ENCODE assay signal across 8 cellular contexts in the genomic region with DNA sequence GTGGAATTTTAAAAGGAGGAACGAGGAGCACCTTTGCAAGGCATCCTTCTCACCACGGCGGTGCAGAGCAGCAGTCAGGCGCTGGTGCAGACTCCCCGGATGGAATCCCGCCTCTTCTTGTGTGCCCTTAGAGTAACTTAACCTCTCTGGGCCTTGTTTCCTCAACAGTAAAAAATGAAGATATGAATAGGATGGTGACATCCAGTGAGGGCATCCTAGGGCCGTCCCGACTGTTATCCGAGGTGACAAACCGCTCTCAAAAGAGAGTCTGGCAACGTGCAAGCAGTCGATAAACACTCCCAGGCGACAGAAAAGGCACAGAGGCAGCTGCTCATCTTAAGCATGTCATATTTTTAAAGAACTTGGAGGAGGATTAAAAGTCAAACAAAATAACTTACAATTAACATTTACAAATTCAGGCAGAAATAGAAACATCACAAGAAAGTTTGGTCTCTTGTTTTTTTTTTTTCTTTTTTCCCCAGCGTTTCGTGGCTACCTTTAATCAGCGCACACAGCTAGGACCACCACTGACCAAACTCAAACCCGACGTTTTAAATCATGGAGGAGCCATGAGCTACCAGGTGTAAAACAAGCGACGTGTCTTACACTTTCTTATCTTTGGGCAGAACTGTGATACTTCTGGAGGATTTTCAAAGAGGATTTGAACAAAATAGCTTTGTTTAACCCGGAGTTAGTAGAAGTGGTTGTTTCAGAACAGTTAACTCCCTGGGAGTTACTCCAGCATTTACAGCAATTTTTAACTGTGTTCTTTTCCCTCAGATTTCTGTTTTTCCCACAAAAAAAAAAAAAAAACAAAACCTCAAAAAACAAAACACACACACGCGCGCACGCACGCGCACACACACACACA. TPM values are rescaled to one million over a fixed set of nuclear protein-coding genes. Genes with fewer than 3 reads are reported as not detected.
DNase-seq lines count a peak whose midpoint lies in the region; ATAC-seq, FAIRE-seq and TF ChIP-seq lines count a peak whose summit lies in the region.

No MANE protein-coding gene starts in this region.

- WGBS in endodermal cell (ENCODE audit: insufficient coverage in 1 of 2, insufficient read length in 1 of 2), 2 experiments: 83 to 92% methylated on average over 14 to 27 of the region's 27 CpGs
- WGBS in prostate gland: 74% methylated on average over 27 of the region's 27 CpGs

- H3K4me3 ChIP-seq in GM12875 (ENCODE audit: low read depth, low read length): peak overlapping the region; percentile 92
- peak overlapping the region; percentile 89 for H3K4me3 ChIP-seq in SU-DHL-6 (ENCODE audit: insufficient read depth, low read length, poor library complexity, severe bottlenecking)
- peak overlapping the region; percentile 39 for H3K4me3 ChIP-seq in endodermal cell (ENCODE audit: low read length)
- peak overlapping the region; percentile 82 to 84 for H3K4me3 ChIP-seq in prostate gland

- peaks cover 57% of the 10 kb centered on the region for H3F3A ChIP-seq in SU-DHL-6 (ENCODE audit: insufficient read depth)

- TF ChIP-seq POLR2A in prostate gland (IDR thresholded peaks at IDR 0.05): no peak

- ATAC-seq in HG03565 (IDR thresholded peaks at IDR 0.05; ENCODE audit: unreplicated experiment): no peak
- no peak for ATAC-seq in GM19467 (IDR thresholded peaks at IDR 0.05; ENCODE audit: unreplicated experiment)
- ATAC-seq in GM19351 (IDR thresholded peaks at IDR 0.05; ENCODE audit: unreplicated experiment): no peak

- no peak for FAIRE-seq in urothelium cell line (lab: Jason Lieb, UNC)

- H3K9me3 ChIP-seq in SU-DHL-6 (ENCODE audit: insufficient read depth, low read length) (no peaks in the 10 kb centered on the region), endodermal cell (ENCODE audit: control insufficient read depth, low read length) (no peaks in the 10 kb centered on the region), prostate gland (no peaks in the 10 kb centered on the region)

- H3K36me3 Mint-ChIP-seq in endodermal cell (ENCODE audit: low read depth): peaks cover 2% of the 10 kb centered on the region

- no peaks in the 10 kb centered on the region for H3K36me3 ChIP-seq in SU-DHL-6 (ENCODE audit: low read length)
- H3K36me3 ChIP-seq in endodermal cell (ENCODE audit: control insufficient read depth, insufficient read depth, low read length): no peaks in the 10 kb centered on the region
- H3K36me3 ChIP-seq in prostate gland: no peaks in the 10 kb centered on the region

- H3K4me1 Mint-ChIP-seq in endodermal cell: peaks cover 18% of the 10 kb centered on the region

- no peak for DNase-seq in endodermal cell
- DNase-seq in prostate gland (ENCODE audit: low spot score): no peak
- DNase-seq in urothelium cell line (ENCODE audit: low spot score): no peak

- TF ChIP-seq CTCF in GM12875 (IDR thresholded peaks at IDR 0.05; ENCODE audit: borderline replicate concordance, insufficient read depth, low read depth, low read length): no peak
- TF ChIP-seq CTCF in SU-DHL-6 (IDR thresholded peaks at IDR 0.05; ENCODE audit: insufficient read depth, low read length, poor library complexity, severe bottlenecking): no peak
- TF ChIP-seq CTCF in endodermal cell (conservative IDR thresholded peaks at IDR 0.05): no peak
- TF ChIP-seq CTCF in prostate gland (IDR thresholded peaks at IDR 0.05): no peak

- H3K9me3 Mint-ChIP-seq in endodermal cell: no peaks in the 10 kb centered on the region

- H3K27me3 Mint-ChIP-seq in endodermal cell (ENCODE audit: insufficient read depth): peaks cover 33% of the 10 kb centered on the region

- peak overlapping the region; percentile 93 for H3K27ac ChIP-seq in SU-DHL-6 (ENCODE audit: low read depth, low read length)
- no peak overlapping the region for H3K27ac ChIP-seq in endodermal cell (ENCODE audit: low read depth, low read length)
- no peak overlapping the region for H3K27ac ChIP-seq in prostate gland

- H3K27me3 ChIP-seq in SU-DHL-6 (ENCODE audit: low read length) (no peaks in the 10 kb centered on the region), endodermal cell (ENCODE audit: control insufficient read depth, insufficient read depth, low read length, poor library complexity, severe bottlenecking) (peaks cover 43% of the 10 kb centered on the region), prostate gland (replicated peaks; ENCODE audit: insufficient read depth) (no peaks in the 10 kb centered on the region)

- no peak overlapping the region for H3K27ac Mint-ChIP-seq in endodermal cell

- H3K4me1 ChIP-seq in endodermal cell (ENCODE audit: control insufficient read depth, insufficient read depth, low read length) (no peaks in the 10 kb centered on the region), prostate gland (replicated peaks) (no peaks in the 10 kb centered on the region)

- H3K9me2 ChIP-seq in SU-DHL-6 (replicated peaks; ENCODE audit: insufficient read depth, low read length): no peaks in the 10 kb centered on the region

- H4K20me1 ChIP-seq in SU-DHL-6 (ENCODE audit: low read depth, low read length): no peaks in the 10 kb centered on the region

- peak overlapping the region; percentile 74 for H3K4me3 Mint-ChIP-seq in endodermal cell

- H3K4me2 ChIP-seq in SU-DHL-6 (ENCODE audit: low read depth, low read length, poor library complexity, severe bottlenecking): peak overlapping the region; percentile 99

- no peak overlapping the region for H2AFZ ChIP-seq in SU-DHL-6 (ENCODE audit: low read depth, low read length, severe bottlenecking)

- H3K79me2 ChIP-seq in SU-DHL-6 (ENCODE audit: insufficient read depth, low read length): peaks cover 69% of the 10 kb centered on the region

- intact Hi-C loops in prostate gland (cut with DNase I): loop anchor here (5.0 kb wide), 1 partner anchor 82 kb away; no protein-coding TSS in a partner anchor

- H3K9ac ChIP-seq in SU-DHL-6 (ENCODE audit: low read length) (peak overlapping the region; percentile 87), endodermal cell (ENCODE audit: extremely low read depth, low read length, poor library complexity, severe bottlenecking) (no peak overlapping the region)

RNA-seq across cellular contexts. Expression of a gene that starts 2.1 kb away (rescaled TPM):
- total RNA-seq in endodermal cell (10 to 100 TPM; 16.3 to 19.0 TPM), prostate gland (10 to 100 TPM; 19.8 to 43.5 TPM)
- 2.6 TPM for polyA plus RNA-seq in endodermal cell (2013, experiment 1 of 2)
- 2.1 TPM for polyA plus RNA-seq in endodermal cell (2013, experiment 2 of 2)

Comparison
In these comparisons a context has a peak if more than half of its experiments do, and no peak if none do; other contexts are left out.
1. H3K4me3 ChIP-seq: peak in every context shown above with its lines; median percentile 92 in GM12875; 89 in SU-DHL-6; 83 in prostate gland; 39 in endodermal cell.